Comparison of ENCODE assay signal across 8 cellular contexts in genomic region chr15:67091073-67091965, GRCh38. TPM values are rescaled to one million over a fixed set of nuclear protein-coding genes. Genes with fewer than 3 reads are reported as not detected.
DNase-seq lines count a peak whose midpoint lies in the region; ATAC-seq and TF ChIP-seq lines count a peak whose summit lies in the region.

No MANE protein-coding gene starts in this region.

- peaks cover 92% of the 10 kb centered on the region for H3K79me2 ChIP-seq in mammary epithelial cell (ENCODE audit: insufficient read depth, low read length)

- TSS peak; percentile 44 for BruUV-seq in mammary epithelial cell (replicated peaks; lab: Mats Ljungman, UMichigan)

- H2AFZ ChIP-seq in mammary epithelial cell (ENCODE audit: low read depth, low read length), result no peak overlapping the region

- H3K36me3 ChIP-seq in BLaER1 treated with 17β-estradiol and CSF1 and Interleukin-3, amounts not matched to agents 10 nM and 100 nM, result peaks cover 25 to 87% (median 77%) of the 10 kb centered on the region in 11 experiments; a peak in 21 of 22 replicates
- H3K36me3 ChIP-seq in mammary epithelial cell (ENCODE audit: insufficient read depth, low read length) (peaks cover 17% of the 10 kb centered on the region), mucosa of rectum (ENCODE audit: control insufficient read depth in 2 of 2, insufficient read depth in 2 of 2, low read length in 2 of 2) (peaks cover 0 to 9% of the 10 kb centered on the region in 2 donors), upper lobe of left lung (peaks cover 0 to 7% (median 0%) of the 10 kb centered on the region in 4 donors)

- H3K27me3 ChIP-seq in BLaER1 treated with 17β-estradiol and CSF1 and Interleukin-3, amounts not matched to agents 10 nM and 100 nM, result no peaks in the 10 kb centered on the region
- no peaks in the 10 kb centered on the region for H3K27me3 ChIP-seq in mammary epithelial cell (ENCODE audit: insufficient read depth, low read length)
- H3K27me3 ChIP-seq in mucosa of rectum (ENCODE audit: control insufficient read depth in 2 of 2, insufficient read depth in 2 of 2, low read length in 2 of 2), result no peaks in the 10 kb centered on the region
- H3K27me3 ChIP-seq in upper lobe of left lung, result no peaks in the 10 kb centered on the region

- peak overlapping the region; percentile 11 to 72 (median 55); a peak in 17 of 22 replicates for H3K9ac ChIP-seq in BLaER1 treated with 17β-estradiol and CSF1 and Interleukin-3, amounts not matched to agents 10 nM and 100 nM
- H3K9ac ChIP-seq in mammary epithelial cell (ENCODE audit: insufficient read depth, low read length), result peak overlapping the region; percentile 77
- H3K9ac ChIP-seq in mucosa of rectum (ENCODE audit: low read depth in 1 of 2, low read length in 2 of 2), result peak overlapping the region in 1 of 2 donors; percentile 6

- WGBS in mammary epithelial cell (ENCODE audit: low coverage, missing lambda C conversion rate), result 29% methylated on average over 13 of the region's 14 CpGs
- 37 to 67% methylated on average over 14 of the region's 14 CpGs for WGBS in upper lobe of left lung, 2 donors

- dilution Hi-C loops in mammary epithelial cell (cut with HindIII; ENCODE audit: low sequenced_read_pairs), result no loop called here

- in situ Hi-C loops in mammary epithelial cell (cut with MboI; ENCODE audit: low sequenced_read_pairs in 2 of 2), result no loop called here

- TF ChIP-seq EP300 in upper lobe of left lung (IDR thresholded peaks at IDR 0.05), result peak in 2 of 4 donors; percentile 33 to 35

- intact Hi-C loops in mammary epithelial cell (cut with micrococcal nuclease), result loop anchor here (5.0 kb wide), 1 partner anchor 86 kb away; no protein-coding TSS in a partner anchor

- DNase-seq in HPDE6-E6E7 (ENCODE audit: extremely low spot score) (peak; percentile 95), T1000 (lab: John Stamatoyannopoulos, UW) (peak; percentile 82), mammary epithelial cell (peak; percentile 99), upper lobe of left lung (peak in 1 of 2 donors; percentile 71), DMS53 (lab: John Stamatoyannopoulos, UW) (no peak)

- CTCF ChIA-PET in mammary epithelial cell (lab: Charles Lee; ENCODE audit: low non-redundant PET), result no interaction called here

- H3K27ac ChIP-seq in BLaER1 treated with 17β-estradiol and CSF1 and Interleukin-3, amounts not matched to agents 10 nM and 100 nM, result peak overlapping the region; percentile 58 to 84 (median 75)
- H3K27ac ChIP-seq in mammary epithelial cell (ENCODE audit: insufficient read depth, low read depth, low read length), result peak overlapping the region; percentile 94
- H3K27ac ChIP-seq in mucosa of rectum (ENCODE audit: low read depth in 2 of 2, low read length in 2 of 2), result peak overlapping the region; percentile 17 to 26
- H3K27ac ChIP-seq in upper lobe of left lung, result peak overlapping the region in 3 of 4 donors; percentile 27 to 38 (median 30)

- H4K20me1 ChIP-seq in BLaER1 treated with 17β-estradiol and CSF1 and Interleukin-3, amounts not matched to agents 10 nM and 100 nM, result peaks cover 98 to 100% (median 99%) of the 10 kb centered on the region in 11 experiments
- no peaks in the 10 kb centered on the region for H4K20me1 ChIP-seq in mammary epithelial cell (ENCODE audit: insufficient read depth, low read length)

- no peak for TF ChIP-seq CTCF in mammary epithelial cell (conservative IDR thresholded peaks at IDR 0.05 in 1 of 2, IDR thresholded peaks at IDR 0.05 in 1 of 2; ENCODE audit: extremely low read depth in 1 of 2, insufficient read depth in 1 of 2, low read depth in 1 of 2, low read length in 2 of 2)
- TF ChIP-seq CTCF in upper lobe of left lung (IDR thresholded peaks at IDR 0.05), result no peak

- no peaks in the 10 kb centered on the region for H3K9me3 ChIP-seq in BLaER1 treated with 17β-estradiol and CSF1 and Interleukin-3, amounts not matched to agents 10 nM and 100 nM (replicated peaks in 1 of 11)
- no peaks in the 10 kb centered on the region for H3K9me3 ChIP-seq in mammary epithelial cell (replicated peaks; ENCODE audit: insufficient read depth, low read length)
- H3K9me3 ChIP-seq in mucosa of rectum (ENCODE audit: control insufficient read depth in 2 of 2, low read length in 2 of 2), result no peaks in the 10 kb centered on the region
- H3K9me3 ChIP-seq in upper lobe of left lung, result no peaks in the 10 kb centered on the region

- ATAC-seq in GM19468 (IDR thresholded peaks at IDR 0.05; ENCODE audit: extremely low read depth, unreplicated experiment) (peak; percentile 47), upper lobe of left lung (ENCODE audit: low FRiP score in 2 of 2) (peak; percentile 53 to 76)

- peaks cover 100% of the 10 kb centered on the region in 10 experiments for H3K4me1 ChIP-seq in BLaER1 treated with 17β-estradiol and CSF1 and Interleukin-3, amounts not matched to agents 10 nM and 100 nM
- H3K4me1 ChIP-seq in mammary epithelial cell (ENCODE audit: insufficient read depth, low read length) (peaks cover 41% of the 10 kb centered on the region), mucosa of rectum (ENCODE audit: control insufficient read depth in 2 of 2, insufficient read depth in 2 of 2, low read length in 2 of 2) (peaks cover 49 to 57% of the 10 kb centered on the region in 2 donors), upper lobe of left lung (peaks cover 34 to 60% (median 46%) of the 10 kb centered on the region in 4 donors)

- H3K4me3 ChIP-seq in BLaER1 treated with 17β-estradiol and CSF1 and Interleukin-3, amounts not matched to agents 10 nM and 100 nM, result peak overlapping the region in 5 of 10 experiments; percentile 5 to 42 (median 18); a peak in 6 of 20 replicates
- H3K4me3 ChIP-seq in mammary epithelial cell (replicated peaks in 1 of 3; ENCODE audit: insufficient read depth in 1 of 3, low read depth in 2 of 3, low read length in 3 of 3) (no peak overlapping the region), mucosa of rectum (ENCODE audit: low read length in 2 of 2) (peak overlapping the region in 1 of 2 donors; percentile 22), upper lobe of left lung (no peak overlapping the region)

- no peak for TF ChIP-seq POLR2A in upper lobe of left lung (IDR thresholded peaks at IDR 0.05)

- peak overlapping the region; percentile 83 to 98 (median 93) for H3K4me2 ChIP-seq in BLaER1 treated with 17β-estradiol and CSF1 and Interleukin-3, amounts not matched to agents 10 nM and 100 nM
- peak overlapping the region; percentile 56 for H3K4me2 ChIP-seq in mammary epithelial cell (ENCODE audit: insufficient read depth, low read depth, low read length)

RNA-seq across cellular contexts. Expression of gene SMAD3, which starts 25.9 kb away (rescaled TPM):
- total RNA-seq in mammary epithelial cell (10 to 100 TPM in 1 of 2 donors, 1 to 10 TPM in 1; 8.7 to 41.0 TPM), upper lobe of left lung (10 to 100 TPM; 31.7 to 44.5 (median 36.3) TPM)
- 29.2 TPM for polyA plus RNA-seq in mammary epithelial cell
- polyA minus RNA-seq in mammary epithelial cell, result 60.6 TPM

Comparison
In these comparisons a context has a peak if more than half of its experiments do, and no peak if none do; other contexts are left out.
1. H3K27ac ChIP-seq: peak in every context shown above with its lines; median percentile 94 in mammary epithelial cell; 75 in BLaER1 treated with 17β-estradiol and CSF1 and Interleukin-3, amounts not matched to agents 10 nM and 100 nM; 30 in upper lobe of left lung; 22 in mucosa of rectum.